In genomic region chr2:123513351-123513750, GRCh38 we compare ENCODE assay signal across 26 cellular contexts.
DNase-seq lines count a peak whose midpoint lies in the region; ATAC-seq and TF ChIP-seq lines count a peak whose summit lies in the region.
"Had no signal": no experiment of that assay in that cellular context is flagged by ENCODE, and none has a peak within 500 bp of the region (broad histone marks: within the 10 kb centered on the region; RNA-seq: fewer than 3 reads in every experiment).

No MANE protein-coding gene starts in this region.

- H3K4me3 ChIP-seq in cardiac muscle cell (no peak overlapping the region), upper lobe of right lung (no peak overlapping the region)
- H3K4me3 ChIP-seq: BLaER1, GM23248, lower lobe of right lung, mucosa of descending colon, vagina had no signal

- H3K36me3 ChIP-seq in cardiac muscle cell, result no peaks in the 10 kb centered on the region
- no peaks in the 10 kb centered on the region for H3K36me3 ChIP-seq in upper lobe of right lung
- H3K36me3 ChIP-seq: BLaER1, lower lobe of right lung, vagina had no signal

- intact Hi-C loops in left ventricle myocardium superior (cut with micrococcal nuclease) (no loop called here), upper lobe of right lung (cut with DNase I) (no loop called here)

- no peaks in the 10 kb centered on the region for H3K27me3 ChIP-seq in cardiac muscle cell
- no peaks in the 10 kb centered on the region for H3K27me3 ChIP-seq in foreskin keratinocyte
- H3K27me3 ChIP-seq in upper lobe of right lung, result no peaks in the 10 kb centered on the region
- H3K27me3 ChIP-seq: BLaER1, vagina had no signal

- H3K27ac ChIP-seq in cardiac muscle cell (no peak overlapping the region), foreskin keratinocyte (no peak overlapping the region), upper lobe of right lung (no peak overlapping the region)
- H3K27ac ChIP-seq: BLaER1, GM23248, lower lobe of right lung, vagina had no signal

- H3K9me3 ChIP-seq in cardiac muscle cell (ENCODE audit: low read depth) (no peaks in the 10 kb centered on the region), upper lobe of right lung (no peaks in the 10 kb centered on the region)
- H3K9me3 ChIP-seq: BLaER1, Caco-2, lower lobe of right lung, mucosa of descending colon, vagina had no signal

- TF ChIP-seq CTCF in cardiac muscle cell (IDR thresholded peaks at IDR 0.05; ENCODE audit: low read depth, low read length) (no peak), foreskin keratinocyte (conservative IDR thresholded peaks at IDR 0.05) (no peak), upper lobe of right lung (IDR thresholded peaks at IDR 0.05) (no peak)

- H3K4me1 ChIP-seq in cardiac muscle cell (ENCODE audit: low read depth), result no peaks in the 10 kb centered on the region
- H3K4me1 ChIP-seq in foreskin keratinocyte, result no peaks in the 10 kb centered on the region
- H3K4me1 ChIP-seq in upper lobe of right lung, result no peaks in the 10 kb centered on the region
- H3K4me1 ChIP-seq: BLaER1, Caco-2, lower lobe of right lung, vagina had no signal

- no peak for ATAC-seq in left ventricle myocardium superior
- peak; percentile 63 for ATAC-seq in foreskin keratinocyte
- ATAC-seq in GM21447 (IDR thresholded peaks at IDR 0.05; ENCODE audit: unreplicated experiment), result no peak
- ATAC-seq in upper lobe of right lung, result no peak
- ATAC-seq: activated CD8-positive, alpha-beta T cell treated with anti-CD3 and anti-CD28 coated beads for 36 hours; lower lobe of right lung; mucosa of descending colon; natural killer cell treated with Interleukin-12 subunit alpha and Interleukin-12 subunit beta and Interleukin-15 and Interleukin-18, amount 100 ng/mL, for 72 hours had no signal

- DNase-seq in cardiac muscle cell (ENCODE audit: low read depth in 1 of 2, low spot score in 1 of 2), result peak; percentile 14 to 25
- DNase-seq in left ventricle myocardium superior, result no peak
- peak; percentile 39 for DNase-seq in T1000 (lab: John Stamatoyannopoulos, UW)
- peak in 1 of 2 donors; percentile 77 for DNase-seq in foreskin keratinocyte
- DNase-seq in cortex of kidney (lab: John Stamatoyannopoulos, UW), result no peak
- no peak for DNase-seq in upper lobe of right lung
- no peak for DNase-seq in dermis blood vessel endothelial cell
- DNase-seq: activated CD4-positive, alpha-beta T cell treated with anti-CD3 and anti-CD28 coated beads for 1 hour; activated CD8-positive, alpha-beta T cell treated with anti-CD3 and anti-CD28 coated beads for 36 hours; amygdala; Caco-2; caudate nucleus; GM23248; IMR-90; lower lobe of right lung; mucosa of descending colon; NCI-H1092 treated with DMSO at 0.1 percent for 48 hours; NCI-H1930; NCI-H226; NCI-H69; RPMI8226; stimulated activated naive CD4-positive, alpha-beta T cell treated with Interleukin-2 at 50 U/mL for 16 hours had no signal

Comparison
In these comparisons a context has a peak if more than half of its experiments do, and no peak if none do; other contexts are left out.
1. DNase-seq: peak in cardiac muscle cell (2 of 2) and T1000 (single experiment); none in left ventricle myocardium superior (single experiment), cortex of kidney (single experiment), upper lobe of right lung (single experiment) and dermis blood vessel endothelial cell (single experiment).